ENCODE assay signal across 9 cellular contexts in the genomic region with DNA sequence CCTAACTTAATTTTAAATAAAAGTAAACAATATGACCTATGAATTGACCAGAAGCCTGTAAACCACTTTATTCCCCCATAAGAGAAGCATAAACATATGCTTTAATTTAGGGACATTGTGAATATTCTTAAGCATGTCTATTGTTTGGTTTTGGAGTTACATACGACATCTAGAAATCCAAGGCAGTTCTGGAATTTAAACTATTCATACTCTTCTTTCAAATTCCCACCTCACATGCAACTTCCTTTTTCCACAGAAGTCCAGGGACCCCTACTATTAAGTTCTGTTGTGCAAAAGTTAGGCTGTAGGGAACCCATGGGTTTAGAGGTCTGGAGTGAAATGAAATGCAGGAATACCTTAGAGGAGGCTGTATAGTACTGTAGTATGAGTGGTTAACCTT. TPM values are rescaled to one million over a fixed set of nuclear protein-coding genes. Genes with fewer than 3 reads are reported as not detected.
DNase-seq lines count a peak whose midpoint lies in the region; ATAC-seq, FAIRE-seq and TF ChIP-seq lines count a peak whose summit lies in the region.
"Had no signal": no experiment of that assay in that cellular context is flagged by ENCODE, and none has a peak within 500 bp of the region (broad histone marks: within the 10 kb centered on the region; RNA-seq: fewer than 3 reads in every experiment).

No MANE protein-coding gene starts in this region.

- H2AFZ ChIP-seq in KMS-11 (ENCODE audit: low read depth), result no peak overlapping the region
- no peak overlapping the region for H2AFZ ChIP-seq in neural cell (ENCODE audit: low read depth, low read length)

- no peak for TF ChIP-seq EP300 in neural cell (conservative IDR thresholded peaks at IDR 0.05; ENCODE audit: poor library complexity, severe bottlenecking)

- peaks cover 77% of the 10 kb centered on the region for H3K79me2 ChIP-seq in KMS-11 (ENCODE audit: insufficient read depth, low read depth)
- peaks cover 59% of the 10 kb centered on the region for H3K79me2 ChIP-seq in neural cell (replicated peaks; ENCODE audit: insufficient read depth, low read length)

- H3K27ac ChIP-seq in BLaER1 treated with 17β-estradiol and CSF1 and Interleukin-3, amounts not matched to agents 10 nM and 100 nM, result peak overlapping the region in 10 of 11 experiments; percentile 47 to 100 (median 99); a peak in 18 of 22 replicates
- H3K27ac ChIP-seq in KMS-11 (no peak overlapping the region; the same call in 1 of the 2 replicates), neural cell (ENCODE audit: low read length) (no peak overlapping the region), adrenal gland (no peak overlapping the region), pancreas (no peak overlapping the region)

- no peak for FAIRE-seq in pancreas (lab: Jason Lieb, UNC)

- peak; percentile 42 for DNase-seq in choroid plexus epithelial cell (ENCODE audit: low read depth)
- DNase-seq in adrenal gland, result no peak
- DNase-seq in lower leg skin (ENCODE audit: low spot score in 2 of 2), result no peak
- DNase-seq in pancreas, result no peak
- DNase-seq: activated naive CD4-positive, alpha-beta T cell treated with anti-CD3 and anti-CD28 coated beads, Interleukin-2, amount 10 ng/mL, durations not matched to agents 7 days and 5 days had no signal

- TF ChIP-seq RAD21 in neural cell (conservative IDR thresholded peaks at IDR 0.05), result no peak

- no peaks in the 10 kb centered on the region for H3K27me3 ChIP-seq in BLaER1 treated with 17β-estradiol and CSF1 and Interleukin-3, amounts not matched to agents 10 nM and 100 nM
- H3K27me3 ChIP-seq in KMS-11 (ENCODE audit: insufficient read depth, low read depth) (no peaks in the 10 kb centered on the region), neural cell (ENCODE audit: insufficient read depth, low read depth, low read length) (no peaks in the 10 kb centered on the region), adrenal gland (no peaks in the 10 kb centered on the region), pancreas (no peaks in the 10 kb centered on the region)

- 67 to 89% (median 82%) methylated on average over 1 of the region's 1 CpG for WGBS in adrenal gland, 4 donors
- 41 to 62% methylated on average over 1 of the region's 1 CpG for WGBS in lower leg skin, 2 donors
- WGBS in pancreas, 2 donors, result 36 to 64% methylated on average over 1 of the region's 1 CpG

- no peak for TF ChIP-seq POLR2A in adrenal gland (IDR thresholded peaks at IDR 0.05)
- no peak for TF ChIP-seq POLR2A in lower leg skin (IDR thresholded peaks at IDR 0.05)

- peaks cover 20 to 51% (median 39%) of the 10 kb centered on the region in 11 experiments for H3K36me3 ChIP-seq in BLaER1 treated with 17β-estradiol and CSF1 and Interleukin-3, amounts not matched to agents 10 nM and 100 nM
- H3K36me3 ChIP-seq in KMS-11 (ENCODE audit: insufficient read depth) (no peaks in the 10 kb centered on the region), neural cell (ENCODE audit: insufficient read depth, low read length) (no peaks in the 10 kb centered on the region), adrenal gland (replicated peaks in 1 of 2) (no peaks in the 10 kb centered on the region), pancreas (no peaks in the 10 kb centered on the region)

- H3F3A ChIP-seq in neural cell (ENCODE audit: insufficient read depth, low read length, poor library complexity, severe bottlenecking), result peaks cover 4% of the 10 kb centered on the region

- TF ChIP-seq CTCF in KMS-11 (conservative IDR thresholded peaks at IDR 0.05; ENCODE audit: low read depth, low read length) (no peak), choroid plexus epithelial cell (conservative IDR thresholded peaks at IDR 0.05; ENCODE audit: low read depth, low read length) (no peak), neural cell (IDR thresholded peaks at IDR 0.05; ENCODE audit: poor library complexity, severe bottlenecking) (no peak), adrenal gland (IDR thresholded peaks at IDR 0.05) (no peak), lower leg skin (IDR thresholded peaks at IDR 0.05) (no peak), pancreas (IDR thresholded peaks at IDR 0.05) (no peak)

- H3K9ac ChIP-seq in BLaER1 treated with 17β-estradiol and CSF1 and Interleukin-3, amounts not matched to agents 10 nM and 100 nM, result peak overlapping the region; percentile 69 to 100 (median 100); a peak in 21 of 22 replicates
- H3K9ac ChIP-seq in KMS-11 (no peak overlapping the region), neural cell (ENCODE audit: low read length) (no peak overlapping the region)

- intact Hi-C loops in adrenal gland (cut with DNase I), result no loop called here
- intact Hi-C loops in lower leg skin (cut with DNase I; ENCODE audit: low total_unique reads), result no loop called here
- intact Hi-C loops in pancreas (cut with DNase I), result no loop called here

- H3K9me2 ChIP-seq in neural cell (ENCODE audit: insufficient read depth, low read length), result no peaks in the 10 kb centered on the region

- H3K4me1 ChIP-seq in BLaER1 treated with 17β-estradiol and CSF1 and Interleukin-3, amounts not matched to agents 10 nM and 100 nM, result peaks cover 26 to 49% (median 35%) of the 10 kb centered on the region in 10 experiments
- H3K4me1 ChIP-seq in KMS-11 (ENCODE audit: low read depth, poor library complexity, severe bottlenecking) (peaks cover 37% of the 10 kb centered on the region), adrenal gland (replicated peaks in 1 of 2) (peaks cover 14 to 43% of the 10 kb centered on the region in 2 donors), pancreas (peaks cover 13 to 33% (median 23%) of the 10 kb centered on the region in 3 donors)

- peak overlapping the region; percentile 82 to 96 (median 88) for H3K4me2 ChIP-seq in BLaER1 treated with 17β-estradiol and CSF1 and Interleukin-3, amounts not matched to agents 10 nM and 100 nM
- peak overlapping the region; percentile 94 for H3K4me2 ChIP-seq in KMS-11
- no peak overlapping the region for H3K4me2 ChIP-seq in neural cell (ENCODE audit: low read length)

- ATAC-seq in HG03175 (IDR thresholded peaks at IDR 0.05; ENCODE audit: unreplicated experiment) (no peak), pancreas (no peak)

- H3K4me3 ChIP-seq in BLaER1 treated with 17β-estradiol and CSF1 and Interleukin-3, amounts not matched to agents 10 nM and 100 nM, result peak overlapping the region; percentile 81 to 100 (median 95)
- no peak overlapping the region for H3K4me3 ChIP-seq in KMS-11 (IDR thresholded peaks at IDR 0.05; ENCODE audit: insufficient read depth, low read depth, low read length)
- peak overlapping the region; percentile 28 for H3K4me3 ChIP-seq in choroid plexus epithelial cell (ENCODE audit: low read depth, low read length)
- H3K4me3 ChIP-seq in neural cell (ENCODE audit: low read length), result peak overlapping the region; percentile 99
- peak overlapping the region in 1 of 4 donors; percentile 97 for H3K4me3 ChIP-seq in adrenal gland
- no peak overlapping the region for H3K4me3 ChIP-seq in lower leg skin (ENCODE audit: low read depth, poor library complexity, severe bottlenecking)
- H3K4me3 ChIP-seq in pancreas, result peak overlapping the region in 2 of 4 donors; percentile 4 to 99

- H3K9me3 ChIP-seq in BLaER1 treated with 17β-estradiol and CSF1 and Interleukin-3, amounts not matched to agents 10 nM and 100 nM (replicated peaks in 1 of 11), result peaks cover 21 to 42% (median 35%) of the 10 kb centered on the region in 11 experiments
- H3K9me3 ChIP-seq in neural cell (ENCODE audit: low read length), result peaks cover 12% of the 10 kb centered on the region
- no peaks in the 10 kb centered on the region for H3K9me3 ChIP-seq in adrenal gland (replicated peaks in 1 of 3)
- H3K9me3 ChIP-seq in pancreas, result no peaks in the 10 kb centered on the region

- H4K20me1 ChIP-seq in BLaER1 treated with 17β-estradiol and CSF1 and Interleukin-3, amounts not matched to agents 10 nM and 100 nM, result peaks cover 38 to 70% (median 65%) of the 10 kb centered on the region in 11 experiments; a peak in 21 of 22 replicates
- no peaks in the 10 kb centered on the region; the same call in 1 of the 2 replicates for H4K20me1 ChIP-seq in KMS-11 (ENCODE audit: insufficient read depth)
- H4K20me1 ChIP-seq in neural cell (ENCODE audit: insufficient read depth), result no peaks in the 10 kb centered on the region

TF ChIP-seq in neural cell, 6 proteins besides CTCF, POLR2A, EP300 and RAD21:
- TF ChIP-seq TAF1 (IDR thresholded peaks at IDR 0.05; ENCODE audit: low read depth) (no peak), SMC3 (conservative IDR thresholded peaks at IDR 0.05; ENCODE audit: poor library complexity) (no peak), MXI1 (conservative IDR thresholded peaks at IDR 0.05; ENCODE audit: poor library complexity, severe bottlenecking) (no peak), EZH2 (IDR thresholded peaks at IDR 0.05; ENCODE audit: borderline replicate concordance, insufficient read depth, low read length, poor library complexity, severe bottlenecking) (no peak), POLR2AphosphoS5 (IDR thresholded peaks at IDR 0.05) (no peak)
- TF ChIP-seq, protein P1, sequence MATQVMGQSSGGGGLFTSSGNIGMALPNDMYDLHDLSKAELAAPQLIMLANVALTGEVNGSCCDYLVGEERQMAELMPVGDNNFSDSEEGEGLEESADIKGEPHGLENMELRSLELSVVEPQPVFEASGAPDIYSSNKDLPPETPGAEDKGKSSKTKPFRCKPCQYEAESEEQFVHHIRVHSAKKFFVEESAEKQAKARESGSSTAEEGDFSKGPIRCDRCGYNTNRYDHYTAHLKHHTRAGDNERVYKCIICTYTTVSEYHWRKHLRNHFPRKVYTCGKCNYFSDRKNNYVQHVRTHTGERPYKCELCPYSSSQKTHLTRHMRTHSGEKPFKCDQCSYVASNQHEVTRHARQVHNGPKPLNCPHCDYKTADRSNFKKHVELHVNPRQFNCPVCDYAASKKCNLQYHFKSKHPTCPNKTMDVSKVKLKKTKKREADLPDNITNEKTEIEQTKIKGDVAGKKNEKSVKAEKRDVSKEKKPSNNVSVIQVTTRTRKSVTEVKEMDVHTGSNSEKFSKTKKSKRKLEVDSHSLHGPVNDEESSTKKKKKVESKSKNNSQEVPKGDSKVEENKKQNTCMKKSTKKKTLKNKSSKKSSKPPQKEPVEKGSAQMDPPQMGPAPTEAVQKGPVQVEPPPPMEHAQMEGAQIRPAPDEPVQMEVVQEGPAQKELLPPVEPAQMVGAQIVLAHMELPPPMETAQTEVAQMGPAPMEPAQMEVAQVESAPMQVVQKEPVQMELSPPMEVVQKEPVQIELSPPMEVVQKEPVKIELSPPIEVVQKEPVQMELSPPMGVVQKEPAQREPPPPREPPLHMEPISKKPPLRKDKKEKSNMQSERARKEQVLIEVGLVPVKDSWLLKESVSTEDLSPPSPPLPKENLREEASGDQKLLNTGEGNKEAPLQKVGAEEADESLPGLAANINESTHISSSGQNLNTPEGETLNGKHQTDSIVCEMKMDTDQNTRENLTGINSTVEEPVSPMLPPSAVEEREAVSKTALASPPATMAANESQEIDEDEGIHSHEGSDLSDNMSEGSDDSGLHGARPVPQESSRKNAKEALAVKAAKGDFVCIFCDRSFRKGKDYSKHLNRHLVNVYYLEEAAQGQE (IDR thresholded peaks at IDR 0.05; ENCODE audit: borderline replicate concordance), result no peak

RNA-seq across cellular contexts. Expression of a gene that starts 2.1 kb away (rescaled TPM):
- 9.9 and 10.8 TPM in 2 replicates for polyA plus RNA-seq in neural cell
- 34.1 and 37.2 TPM in 2 replicates for polyA minus RNA-seq in neural cell
- 10 to 100 TPM; 15.4 to 33.1 (median 18.6) TPM for total RNA-seq in adrenal gland
- 10 to 100 TPM in 1 of 3 donors, 1 to 10 TPM in 2; 3.6 to 11.3 (median 3.8) TPM for polyA plus RNA-seq in adrenal gland
- total RNA-seq in lower leg skin, result 10 to 100 TPM; 31.3 to 62.3 (median 37.6) TPM
- 10 to 100 TPM in 1 of 6 donors, 1 to 10 TPM in 5; 7.0 to 11.8 (median 9.4) TPM for total RNA-seq in pancreas
- 1 to 10 TPM; 2.9 to 4.2 TPM for polyA plus RNA-seq in pancreas

Comparison
In these comparisons a context has a peak if more than half of its experiments do, and no peak if none do; other contexts are left out.
1. H3K27ac ChIP-seq: peak in BLaER1 treated with 17β-estradiol and CSF1 and Interleukin-3, amounts not matched to agents 10 nM and 100 nM (10 of 11); none in KMS-11 (single experiment), neural cell (single experiment), adrenal gland (0 of 5) and pancreas (0 of 4).
2. H3K4me3 ChIP-seq: peak in BLaER1 treated with 17β-estradiol and CSF1 and Interleukin-3, amounts not matched to agents 10 nM and 100 nM (10 of 10), choroid plexus epithelial cell (single experiment) and neural cell (single experiment); none in KMS-11 (single experiment) and lower leg skin (single experiment).
3. H3K9ac ChIP-seq: peak in BLaER1 treated with 17β-estradiol and CSF1 and Interleukin-3, amounts not matched to agents 10 nM and 100 nM (11 of 11); none in KMS-11 (single experiment) and neural cell (single experiment).